In genomic region chr4:47720787-47721186, GRCh38 we compare ENCODE assay signal across 21 cellular contexts.
"Had no signal": no experiment of that assay in that cellular context is flagged by ENCODE, and none has a peak within 500 bp of the region (broad histone marks: within the 10 kb centered on the region; RNA-seq: fewer than 3 reads in every experiment).

No MANE protein-coding gene starts in this region.

- ATAC-seq: foreskin keratinocyte; left cardiac atrium; left lung; left ventricle myocardium superior; lower lobe of right lung; mucosa of descending colon; naive thymus-derived CD8-positive, alpha-beta T cell had no signal

- FAIRE-seq: endothelial cell of umbilical vein, frontal cortex, islet of Langerhans, keratinocyte had no signal

- DNase-seq: dermis blood vessel endothelial cell; dorsolateral prefrontal cortex; effector CD4-positive, alpha-beta T cell; effector memory CD4-positive, alpha-beta T cell; foreskin keratinocyte; glutamatergic neuron; head of caudate nucleus; heart right ventricle; hippocampal formation; left cardiac atrium; left lung; left ventricle myocardium superior; lower lobe of right lung; mesenchymal stem cell; mucosa of descending colon; naive B cell; naive thymus-derived CD8-positive, alpha-beta T cell had no signal
